16 cellular contexts compared by ENCODE assay signal in genomic region chr18:74897971-74898657, GRCh38.
DNase-seq lines count a peak whose midpoint lies in the region; ATAC-seq, FAIRE-seq and TF ChIP-seq lines count a peak whose summit lies in the region.
"Had no signal": no experiment of that assay in that cellular context is flagged by ENCODE, and none has a peak within 500 bp of the region (broad histone marks: within the 10 kb centered on the region; RNA-seq: fewer than 3 reads in every experiment).

No MANE protein-coding gene starts in this region.

- no peak for FAIRE-seq in astrocyte (lab: Jason Lieb, UNC)
- FAIRE-seq: small intestine had no signal

- H3K27me3 ChIP-seq in astrocyte (ENCODE audit: insufficient read depth, low read length): no peaks in the 10 kb centered on the region
- H3K27me3 ChIP-seq: esophagus muscularis mucosa, transverse colon had no signal

- H2AFZ ChIP-seq in astrocyte (ENCODE audit: low read depth, low read length): no peak overlapping the region

- no peaks in the 10 kb centered on the region for H3K9me3 Mint-ChIP-seq in astrocyte (ENCODE audit: unreplicated experiment)
- H3K9me3 Mint-ChIP-seq: naive B cell had no signal

- peaks cover 3% of the 10 kb centered on the region for H3K36me3 Mint-ChIP-seq in astrocyte (ENCODE audit: low read depth, unreplicated experiment)

- H3K4me1 Mint-ChIP-seq in astrocyte (ENCODE audit: low read depth, unreplicated experiment): peaks cover 22% of the 10 kb centered on the region

- CTCF ChIA-PET in HEK293 (lab: Yijun Ruan, JAX): interaction anchor here (1.0 to 1.7 kb wide), 4 partner anchors 55 to 239 kb away, joined by 3 to 4 read pairs (median 4); no protein-coding TSS in a partner anchor

- ATAC-seq in GM21529 (IDR thresholded peaks at IDR 0.05; ENCODE audit: unreplicated experiment) (no peak), HG03097 (IDR thresholded peaks at IDR 0.05; ENCODE audit: low FRiP score, unreplicated experiment) (no peak)
- ATAC-seq: HCT116 had no signal

- peaks cover 5% of the 10 kb centered on the region for H3K4me1 ChIP-seq in HEK293 (ENCODE audit: control insufficient read depth, insufficient read depth, low read length)
- peaks cover 8% of the 10 kb centered on the region for H3K4me1 ChIP-seq in astrocyte (ENCODE audit: insufficient read depth, low read length)
- H3K4me1 ChIP-seq: esophagus muscularis mucosa had no signal

- no peak overlapping the region for H3K4me3 ChIP-seq in HEK293 (ENCODE audit: low read depth, low read length)
- H3K4me3 ChIP-seq in astrocyte (ENCODE audit: insufficient read depth, low read depth, low read length): no peak overlapping the region
- no peak overlapping the region for H3K4me3 ChIP-seq in fibroblast of villous mesenchyme (ENCODE audit: low read depth, low read length)
- H3K4me3 ChIP-seq: esophagus muscularis mucosa, transverse colon had no signal

- H4K20me1 ChIP-seq in astrocyte (ENCODE audit: insufficient read depth, low read length): no peaks in the 10 kb centered on the region

- H3K4me3 Mint-ChIP-seq in astrocyte (ENCODE audit: unreplicated experiment): no peak overlapping the region
- H3K4me3 Mint-ChIP-seq: naive B cell had no signal

- DNase-seq in A172 (ENCODE audit: low spot score) (peak; percentile 30), astrocyte (ENCODE audit: low read depth) (peak; percentile 33), fibroblast of villous mesenchyme (ENCODE audit: low read depth) (peak; percentile 42), DMS153 (lab: John Stamatoyannopoulos, UW) (no peak), NCI-H128 (lab: John Stamatoyannopoulos, UW; ENCODE audit: unreplicated experiment) (no peak)
- DNase-seq: DND-41, naive B cell, NCI-H1694, NCI-H82, small intestine, transverse colon had no signal

- TF ChIP-seq CTCF in HEK293 (tag by site-specific recombination; IDR thresholded peaks at IDR 0.05) (no peak), astrocyte (IDR thresholded peaks at IDR 0.05; ENCODE audit: insufficient read depth, low read depth, low read length) (no peak), fibroblast of villous mesenchyme (IDR thresholded peaks at IDR 0.05; ENCODE audit: insufficient read depth, low read depth, low read length) (no peak)

- H3K36me3 ChIP-seq in HEK293 (ENCODE audit: control insufficient read depth in 2 of 2, insufficient read depth in 1 of 2, low read length in 2 of 2) (no peaks in the 10 kb centered on the region), astrocyte (ENCODE audit: insufficient read depth, low read length) (no peaks in the 10 kb centered on the region)
- H3K36me3 ChIP-seq: transverse colon had no signal

- H3K27ac ChIP-seq in HEK293 (ENCODE audit: extremely low read depth, low read depth, low read length) (no peak overlapping the region), astrocyte (ENCODE audit: low read depth, low read length) (no peak overlapping the region)
- H3K27ac ChIP-seq: esophagus muscularis mucosa, transverse colon had no signal

- no peaks in the 10 kb centered on the region for H3K9me3 ChIP-seq in HEK293 (ENCODE audit: control insufficient read depth, insufficient read depth, low read depth, low read length)
- no peaks in the 10 kb centered on the region for H3K9me3 ChIP-seq in astrocyte (ENCODE audit: insufficient read depth, low read depth, low read length)
- H3K9me3 ChIP-seq: esophagus muscularis mucosa, transverse colon had no signal

- no peaks in the 10 kb centered on the region for H3K79me2 ChIP-seq in astrocyte (ENCODE audit: insufficient read depth, low read length)

- no peak overlapping the region for H3K27ac Mint-ChIP-seq in astrocyte (ENCODE audit: unreplicated experiment)

- no peak overlapping the region for H3K9ac ChIP-seq in astrocyte (ENCODE audit: low read length)

- POLR2A ChIA-PET in HEK293 (lab: Yijun Ruan, JAX): no interaction called here

- H3K27me3 Mint-ChIP-seq in astrocyte (ENCODE audit: low read depth, unreplicated experiment): no peaks in the 10 kb centered on the region
- H3K27me3 Mint-ChIP-seq: naive B cell had no signal

- H3K4me2 ChIP-seq in astrocyte (ENCODE audit: low read length): peak overlapping the region; percentile 25

TF ChIP-seq in HEK293, 187 proteins besides CTCF, POLR2A, EP300 and RAD21:
- no peak for TF ChIP-seq ZNF211 (tag by site-specific recombination; IDR thresholded peaks at IDR 0.05; ENCODE audit: low read depth)
- peak; percentile 27; the same call in 1 of the 2 replicates for TF ChIP-seq FEZF1 (tag by site-specific recombination; IDR thresholded peaks at IDR 0.05)
TF ChIP-seq in HEK293: peak in this region for 1.

Comparison
In these comparisons a context has a peak if more than half of its experiments do, and no peak if none do; other contexts are left out.
1. DNase-seq: peak in A172 (single experiment), astrocyte (single experiment) and fibroblast of villous mesenchyme (single experiment); none in DMS153 (single experiment) and NCI-H128 (single experiment).